21 cellular contexts compared by ENCODE assay signal in the genomic region with DNA sequence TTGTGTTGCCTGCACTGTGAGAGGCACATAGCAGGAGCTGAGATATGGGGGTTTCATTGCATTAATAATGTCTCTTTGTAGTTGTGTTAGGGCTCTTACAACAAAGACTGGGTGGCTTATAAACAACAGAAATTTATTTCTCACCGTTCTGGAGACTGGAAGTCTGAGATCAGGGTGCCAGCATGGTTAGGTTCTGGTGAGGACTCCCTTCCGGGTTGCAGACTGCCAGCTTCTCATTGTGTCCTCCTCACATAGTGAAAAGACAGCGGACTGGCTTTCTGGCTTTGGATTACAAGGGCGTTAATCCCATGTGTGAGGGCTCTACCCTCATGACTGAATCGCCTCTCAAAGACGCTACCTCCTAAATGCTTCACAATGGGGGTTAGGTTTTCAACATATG. TPM values are rescaled to one million over a fixed set of nuclear protein-coding genes. Genes with fewer than 3 reads are reported as not detected.
"Had no signal": no experiment of that assay in that cellular context is flagged by ENCODE, and none has a peak within 500 bp of the region (broad histone marks: within the 10 kb centered on the region; RNA-seq: fewer than 3 reads in every experiment).

No MANE protein-coding gene starts in this region.

- H3K27me3 ChIP-seq: SJSA1 had no signal

- H3K4me1 Mint-ChIP-seq: IgD-negative memory B cell, T-cell had no signal

- H3K9ac ChIP-seq: KMS-11 had no signal

- H3K4me2 ChIP-seq: KMS-11 had no signal

- DNase-seq: Kasumi-1, MM.1S, NCI-H1092 treated with DMSO at 0.1 percent for 48 hours, NCI-H1436, NCI-H187, NCI-H2081, NCI-H226, NCI-H446, NCI-H510A, NCI-H524 treated with DMSO at 0.1 percent for 48 hours, Right ventricle myocardium superior, RPMI8226, SIG-M5, SW 1271, T-cell, T-helper 2 cell had no signal

- H3K4me1 ChIP-seq: SJSA1 had no signal

- H3K27ac Mint-ChIP-seq: IgD-negative memory B cell, T-cell had no signal

- H3K27ac ChIP-seq: KMS-11, SJSA1, SK-N-MC had no signal

- H3K4me3 Mint-ChIP-seq: IgD-negative memory B cell, T-cell had no signal

- H3K9me3 Mint-ChIP-seq: IgD-negative memory B cell, T-cell had no signal

- H3K36me3 Mint-ChIP-seq: IgD-negative memory B cell, T-cell had no signal

- H3K9me3 ChIP-seq: SJSA1 had no signal

- ATAC-seq: K562 had no signal

RNA-seq across cellular contexts. Expression of a gene that starts 20.6 kb away (rescaled TPM):
- total RNA-seq: SJSA1 had no signal
